In the genomic region with DNA sequence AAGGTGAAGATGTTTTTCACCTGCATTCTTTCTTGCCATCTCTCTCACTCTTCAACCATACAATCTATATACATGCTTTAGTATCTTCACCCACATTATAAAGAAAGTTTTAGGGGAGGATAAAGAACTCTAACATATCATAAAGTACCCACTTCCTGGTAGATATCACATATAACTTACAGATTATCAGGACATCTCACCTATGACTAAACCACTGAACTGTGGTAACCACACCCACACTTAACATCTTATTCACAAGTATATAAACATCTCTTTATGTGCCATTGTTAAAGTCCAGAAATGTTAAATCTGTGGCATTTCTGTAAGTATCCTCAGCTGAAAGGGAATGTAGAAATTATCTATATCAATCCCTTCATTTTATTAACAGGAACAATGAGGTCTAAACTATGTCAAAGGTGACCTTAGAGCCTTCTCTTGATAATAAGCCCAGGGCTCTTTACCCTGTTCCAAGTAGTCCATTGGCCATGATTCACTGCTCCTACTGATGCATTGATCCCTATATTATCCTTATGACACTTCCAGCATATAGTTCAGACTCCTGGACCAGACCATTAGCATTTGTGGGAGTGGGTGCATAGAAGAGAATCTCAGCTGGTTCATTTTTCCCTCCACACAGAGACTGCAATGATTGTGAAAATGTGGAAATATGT, we compare ENCODE assay signal across 24 cellular contexts.
"Had no signal": no experiment of that assay in that cellular context is flagged by ENCODE, and none has a peak within 500 bp of the region (broad histone marks: within the 10 kb centered on the region; RNA-seq: fewer than 3 reads in every experiment).

No MANE protein-coding gene starts in this region.

- H3K4me1 ChIP-seq: thyroid gland, upper lobe of right lung had no signal

- H3K27ac ChIP-seq: body of pancreas, SK-N-MC, thyroid gland, upper lobe of right lung, WERI-Rb-1 had no signal

- H3K36me3 ChIP-seq: thyroid gland, upper lobe of right lung, WERI-Rb-1 had no signal

- ATAC-seq: activated naive CD8-positive, alpha-beta T cell treated with anti-CD3 and anti-CD28 coated beads, Interleukin-2, amount 50 U/mL, for 24 hours; body of pancreas; esophagus mucosa; left cardiac atrium; naive thymus-derived CD4-positive, alpha-beta T cell; sciatic nerve; upper lobe of right lung had no signal

- H3K4me3 Mint-ChIP-seq: activated naive CD8-positive, alpha-beta T cell treated with anti-CD3 and anti-CD28 coated beads, Interleukin-2, amount 50 U/mL, for 24 hours had no signal

- H3K9me3 ChIP-seq: body of pancreas, thyroid gland, upper lobe of right lung had no signal

- H3K27ac Mint-ChIP-seq: activated naive CD8-positive, alpha-beta T cell treated with anti-CD3 and anti-CD28 coated beads, Interleukin-2, amount 50 U/mL, for 24 hours; naive thymus-derived CD4-positive, alpha-beta T cell had no signal

- H3K4me3 ChIP-seq: body of pancreas, SK-N-MC, thyroid gland, upper lobe of right lung had no signal

- DNase-seq: activated CD4-positive, alpha-beta T cell treated with anti-CD3 and anti-CD28 coated beads, Interleukin-2, amount 50 U/mL, for 48 hours; activated gamma-delta T cell; activated naive CD4-positive, alpha-beta T cell treated with anti-CD3 and anti-CD28 coated beads, Interleukin-2, amount 50 U/mL, for 16 hours; activated naive CD8-positive, alpha-beta T cell treated with anti-CD3 and anti-CD28 coated beads, Interleukin-2, amount 50 U/mL, for 24 hours; body of pancreas; dermis blood vessel endothelial cell; effector CD8-positive, alpha-beta T cell; hippocampal formation; left cardiac atrium; mesendoderm; stimulated activated CD4-positive, alpha-beta T cell treated with anti-CD3 and anti-CD28 coated beads, Interleukin-2, amount 100 ng/mL, for 48 hours; stimulated activated CD8-positive, alpha-beta memory T cell treated with anti-CD3 and anti-CD28 coated beads, Interleukin-4, amount 100 ng/mL, for 48 hours; stimulated activated naive CD4-positive, alpha-beta T cell; SW 1271; thyroid gland; upper lobe of right lung; WERI-Rb-1 had no signal

- H3K27me3 ChIP-seq: body of pancreas, thyroid gland had no signal

- FAIRE-seq: frontal cortex, islet of Langerhans, TTC549 had no signal
